In the genomic region with DNA sequence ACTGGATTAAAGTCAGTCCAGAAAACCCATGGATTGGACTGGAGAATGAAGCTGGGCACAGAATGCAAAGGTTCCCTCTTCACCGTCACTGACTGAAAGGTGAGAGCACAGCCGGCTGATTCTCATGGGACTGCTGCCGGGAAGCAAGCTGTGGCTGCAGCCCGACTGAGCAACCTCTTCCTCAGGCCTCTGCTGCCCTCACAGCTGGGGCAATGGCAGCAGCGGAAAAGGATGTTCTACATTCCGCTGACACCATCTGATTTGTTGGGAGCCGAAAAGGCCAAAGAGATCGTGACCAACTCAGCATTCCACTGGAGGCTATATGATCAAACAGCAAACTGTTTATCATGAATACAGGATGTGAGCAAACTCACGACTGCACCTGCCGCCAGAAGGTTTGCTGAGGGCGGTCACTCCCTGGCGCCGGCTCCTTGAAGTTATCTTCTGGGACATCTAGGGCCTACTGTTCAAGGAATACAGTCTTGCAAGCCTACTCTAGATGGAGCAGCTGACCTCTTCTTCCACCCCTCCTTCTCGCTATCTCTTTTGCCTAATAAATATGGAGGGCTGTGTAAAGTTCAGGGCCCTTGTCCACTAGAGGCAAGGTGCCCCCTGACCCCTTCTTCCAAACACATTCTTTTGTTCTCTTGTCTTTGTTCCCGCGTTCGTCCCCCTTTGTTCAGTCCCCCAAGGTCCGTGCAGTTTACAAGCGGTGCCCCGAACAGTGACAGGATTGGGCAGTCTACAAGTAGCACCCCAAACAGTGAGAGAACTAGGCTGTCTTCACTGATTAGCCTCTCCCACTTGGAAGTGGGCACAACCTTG, we compare ENCODE assay signal across 26 cellular contexts. TPM values are rescaled to one million over a fixed set of nuclear protein-coding genes. Genes with fewer than 3 reads are reported as not detected.
A peak's percentile ranks its signal among the peaks of the same experiment; 100 is the strongest.
DNase-seq lines count a peak whose midpoint lies in the region; ATAC-seq, FAIRE-seq and TF ChIP-seq lines count a peak whose summit lies in the region.
"Had no signal": no experiment of that assay in that cellular context is flagged by ENCODE, and none has a peak within 500 bp of the region (broad histone marks: within the 10 kb centered on the region; RNA-seq: fewer than 3 reads in every experiment).

No MANE protein-coding gene starts in this region.

- no CpG with 5 or more reads among the region's 20 CpGs for WGBS in trophoblast cell (ENCODE audit: extremely low coverage, insufficient coverage, insufficient read length)
- WGBS in aorta, 2 donors, result 77 to 83% methylated on average over 20 of the region's 20 CpGs

- no peaks in the 10 kb centered on the region for H3K36me3 Mint-ChIP-seq in activated CD8-positive, alpha-beta T cell treated with anti-CD3 and anti-CD28 coated beads, Interleukin-2, amount 10 ng/mL, durations not matched to agents 7 days and 5 days (ENCODE audit: low read depth)
- H3K36me3 Mint-ChIP-seq in activated CD8-positive, alpha-beta T cell treated with anti-CD3 and anti-CD28 coated beads for 36 hours (ENCODE audit: low read depth), result no peaks in the 10 kb centered on the region
- no peaks in the 10 kb centered on the region for H3K36me3 Mint-ChIP-seq in activated naive CD8-positive, alpha-beta T cell treated with anti-CD3 and anti-CD28 coated beads, Interleukin-2, amount 50 U/mL, for 24 hours (ENCODE audit: low read depth)
- H3K36me3 Mint-ChIP-seq: T-cell, type B pancreatic cell had no signal

- H3K27me3 ChIP-seq in trophoblast cell (ENCODE audit: insufficient read depth, low read length), result no peaks in the 10 kb centered on the region
- H3K27me3 ChIP-seq in aorta (ENCODE audit: control insufficient read depth in 1 of 2, insufficient read depth in 2 of 2, low read length in 1 of 2), result no peaks in the 10 kb centered on the region
- H3K27me3 ChIP-seq: colonic mucosa had no signal

- POLR2A ChIA-PET in activated CD8-positive, alpha-beta T cell treated with anti-CD3 and anti-CD28 coated beads, Interleukin-2, amount 10 ng/mL, durations not matched to agents 7 days and 5 days (lab: Charles Lee), result no interaction called here
- POLR2A ChIA-PET in activated CD8-positive, alpha-beta T cell treated with anti-CD3 and anti-CD28 coated beads for 36 hours (lab: Charles Lee), result no interaction called here

- H3K27ac ChIP-seq in trophoblast cell (ENCODE audit: low read depth, low read length) (no peak overlapping the region), aorta (ENCODE audit: low read depth in 1 of 2, low read length in 2 of 2) (no peak overlapping the region)
- H3K27ac ChIP-seq: colonic mucosa, heart right ventricle, left ventricle myocardium inferior had no signal

- no peak for TF ChIP-seq POLR2A in GM12891 (IDR thresholded peaks at IDR 0.05; ENCODE audit: low read depth, low read length)

- TF ChIP-seq CTCF in activated CD8-positive, alpha-beta T cell treated with anti-CD3 and anti-CD28 coated beads for 36 hours (IDR thresholded peaks at IDR 0.05), result no peak

- no peak overlapping the region for H3K4me3 ChIP-seq in trophoblast cell (ENCODE audit: low read depth, low read length)
- no peak overlapping the region for H3K4me3 ChIP-seq in aorta (ENCODE audit: low read length in 2 of 2)
- H3K4me3 ChIP-seq: colonic mucosa, heart right ventricle, left ventricle myocardium inferior, mucosa of descending colon, skin epidermis had no signal

- H3K36me3 ChIP-seq in trophoblast cell (ENCODE audit: control insufficient read depth in 1 of 2, insufficient read depth in 2 of 2, low read length in 2 of 2) (no peaks in the 10 kb centered on the region), aorta (ENCODE audit: control insufficient read depth in 1 of 2, insufficient read depth in 2 of 2, low read length in 1 of 2) (no peaks in the 10 kb centered on the region)
- H3K36me3 ChIP-seq: colonic mucosa, heart right ventricle, left ventricle myocardium inferior had no signal

- peaks cover 11% of the 10 kb centered on the region for H3K79me1 ChIP-seq in trophoblast cell (ENCODE audit: low read length)

- no peaks in the 10 kb centered on the region for H3K79me2 ChIP-seq in trophoblast cell (ENCODE audit: control insufficient read depth, insufficient read depth, low read length, poor library complexity)

- H2AFZ ChIP-seq in trophoblast cell (ENCODE audit: insufficient read depth, low read length, poor library complexity), result no peak overlapping the region

- peaks cover 19% of the 10 kb centered on the region for H3K27me3 Mint-ChIP-seq in activated CD8-positive, alpha-beta T cell treated with anti-CD3 and anti-CD28 coated beads, Interleukin-2, amount 10 ng/mL, durations not matched to agents 7 days and 5 days (ENCODE audit: low read depth)
- peaks cover 53% of the 10 kb centered on the region for H3K27me3 Mint-ChIP-seq in activated CD8-positive, alpha-beta T cell treated with anti-CD3 and anti-CD28 coated beads for 36 hours
- H3K27me3 Mint-ChIP-seq in activated naive CD8-positive, alpha-beta T cell treated with anti-CD3 and anti-CD28 coated beads, Interleukin-2, amount 50 U/mL, for 24 hours, result peaks cover 52% of the 10 kb centered on the region

- H3K18ac ChIP-seq in trophoblast cell (ENCODE audit: low read length), result no peak overlapping the region

- ATAC-seq in activated CD8-positive, alpha-beta T cell treated with anti-CD3 and anti-CD28 coated beads, Interleukin-2, amount 10 ng/mL, durations not matched to agents 7 days and 5 days, result no peak
- ATAC-seq in activated CD8-positive, alpha-beta T cell treated with anti-CD3 and anti-CD28 coated beads for 36 hours, result no peak
- ATAC-seq in activated naive CD8-positive, alpha-beta T cell treated with anti-CD3 and anti-CD28 coated beads, Interleukin-2, amount 50 U/mL, for 24 hours, result no peak
- no peak for ATAC-seq in aorta (ENCODE audit: low FRiP score)
- ATAC-seq: activated T-helper 17 cell treated with anti-CD3 and anti-CD28 coated beads, Interleukin-2, amount 50 U/mL, for 72 hours; heart right ventricle; mucosa of descending colon; T-cell had no signal

- no peaks in the 10 kb centered on the region for H3K9me3 Mint-ChIP-seq in activated CD8-positive, alpha-beta T cell treated with anti-CD3 and anti-CD28 coated beads, Interleukin-2, amount 10 ng/mL, durations not matched to agents 7 days and 5 days (ENCODE audit: insufficient read depth)
- H3K9me3 Mint-ChIP-seq in activated CD8-positive, alpha-beta T cell treated with anti-CD3 and anti-CD28 coated beads for 36 hours, result no peaks in the 10 kb centered on the region
- no peaks in the 10 kb centered on the region for H3K9me3 Mint-ChIP-seq in activated naive CD8-positive, alpha-beta T cell treated with anti-CD3 and anti-CD28 coated beads, Interleukin-2, amount 50 U/mL, for 24 hours
- H3K9me3 Mint-ChIP-seq: activated T-helper 17 cell treated with anti-CD3 and anti-CD28 coated beads, Interleukin-2, amount 50 U/mL, for 72 hours; type B pancreatic cell had no signal

- intact Hi-C loops in activated CD8-positive, alpha-beta T cell treated with anti-CD3 and anti-CD28 coated beads for 36 hours (cut with micrococcal nuclease), result no loop called here
- intact Hi-C loops in aorta (cut with DNase I), result no loop called here

- H2BK12ac ChIP-seq in trophoblast cell (ENCODE audit: low read length), result no peak overlapping the region

- H2BK120ac ChIP-seq in trophoblast cell (ENCODE audit: insufficient read depth, low read length, poor library complexity), result no peak overlapping the region

- no peak overlapping the region for H4K8ac ChIP-seq in trophoblast cell (ENCODE audit: low read depth, low read length)

- no peak overlapping the region for H2AK5ac ChIP-seq in trophoblast cell (ENCODE audit: low read length)

- DNase-seq in activated CD8-positive, alpha-beta T cell treated with anti-CD3 and anti-CD28 coated beads, Interleukin-2, amount 10 ng/mL, durations not matched to agents 7 days and 5 days, result no peak
- DNase-seq in activated CD8-positive, alpha-beta T cell treated with anti-CD3 and anti-CD28 coated beads for 36 hours, result no peak
- DNase-seq in GM12891 (ENCODE audit: insufficient read length, low spot score) (no peak), trophoblast cell (peak; percentile 29 to 54), mesenteric fat pad (ENCODE audit: low spot score) (no peak), glomerular visceral epithelial cell (ENCODE audit: extremely low spot score) (no peak), aorta (no peak)
- DNase-seq in activated naive CD8-positive, alpha-beta T cell treated with anti-CD3 and anti-CD28 coated beads, Interleukin-2, amount 50 U/mL, for 24 hours, result no peak
- DNase-seq: CD4-positive, alpha-beta memory T cell; colonic mucosa; DMS79 treated with DMSO at 0.1 percent for 48 hours; H9; heart right ventricle; Karpas-422; left ventricle myocardium inferior; mucosa of descending colon; NCI-H1105; stimulated activated CD4-positive, alpha-beta T cell treated with anti-CD3 and anti-CD28 coated beads, Interleukin-4, amount 100 ng/mL, for 1 hour; T-cell had no signal

- H3K9ac ChIP-seq in trophoblast cell (ENCODE audit: low read length), result no peak overlapping the region

- CTCF ChIA-PET in activated CD8-positive, alpha-beta T cell treated with anti-CD3 and anti-CD28 coated beads, Interleukin-2, amount 10 ng/mL, durations not matched to agents 7 days and 5 days (lab: Charles Lee), result no interaction called here
- CTCF ChIA-PET in activated CD8-positive, alpha-beta T cell treated with anti-CD3 and anti-CD28 coated beads for 36 hours (lab: Charles Lee), result no interaction called here

- no peak overlapping the region for H3K27ac Mint-ChIP-seq in activated CD8-positive, alpha-beta T cell treated with anti-CD3 and anti-CD28 coated beads, Interleukin-2, amount 10 ng/mL, durations not matched to agents 7 days and 5 days
- H3K27ac Mint-ChIP-seq in activated CD8-positive, alpha-beta T cell treated with anti-CD3 and anti-CD28 coated beads for 36 hours, result no peak overlapping the region
- no peak overlapping the region for H3K27ac Mint-ChIP-seq in activated naive CD8-positive, alpha-beta T cell treated with anti-CD3 and anti-CD28 coated beads, Interleukin-2, amount 50 U/mL, for 24 hours
- H3K27ac Mint-ChIP-seq: activated T-helper 17 cell treated with anti-CD3 and anti-CD28 coated beads, Interleukin-2, amount 50 U/mL, for 72 hours; type B pancreatic cell had no signal

- H3K9me3 ChIP-seq in trophoblast cell (ENCODE audit: insufficient read depth, low read depth, low read length), result peaks cover 24% of the 10 kb centered on the region
- H3K9me3 ChIP-seq in aorta (ENCODE audit: control insufficient read depth, low read length), result peaks cover 4% of the 10 kb centered on the region
- H3K9me3 ChIP-seq: colonic mucosa, heart right ventricle, left ventricle myocardium inferior, mucosa of descending colon had no signal

- H3K4ac ChIP-seq in trophoblast cell (ENCODE audit: low read depth, low read length), result no peak overlapping the region

- H3K14ac ChIP-seq in trophoblast cell (ENCODE audit: low read length), result no peak overlapping the region

- no peak overlapping the region for H4K12ac ChIP-seq in trophoblast cell (ENCODE audit: low read depth, low read length)

- peak overlapping the region; percentile 36 for H4K91ac ChIP-seq in trophoblast cell (ENCODE audit: low read depth, low read length)

- no peak overlapping the region for H3K4me2 ChIP-seq in trophoblast cell (ENCODE audit: low read length)

- no peak overlapping the region for H2BK5ac ChIP-seq in trophoblast cell (ENCODE audit: low read depth, low read length, poor library complexity)

- peak overlapping the region; percentile 30 for H3K4me3 Mint-ChIP-seq in activated CD8-positive, alpha-beta T cell treated with anti-CD3 and anti-CD28 coated beads, Interleukin-2, amount 10 ng/mL, durations not matched to agents 7 days and 5 days
- no peak overlapping the region for H3K4me3 Mint-ChIP-seq in activated CD8-positive, alpha-beta T cell treated with anti-CD3 and anti-CD28 coated beads for 36 hours
- H3K4me3 Mint-ChIP-seq in activated naive CD8-positive, alpha-beta T cell treated with anti-CD3 and anti-CD28 coated beads, Interleukin-2, amount 50 U/mL, for 24 hours, result peak overlapping the region; percentile 32
- H3K4me3 Mint-ChIP-seq: activated T-helper 17 cell treated with anti-CD3 and anti-CD28 coated beads, Interleukin-2, amount 50 U/mL, for 72 hours; H9; type B pancreatic cell had no signal

- no peak overlapping the region for H3K23ac ChIP-seq in trophoblast cell (ENCODE audit: low read length)

- H3K4me1 ChIP-seq in trophoblast cell (ENCODE audit: control insufficient read depth in 1 of 2, insufficient read depth in 2 of 2, low read length in 2 of 2) (peaks cover 10 to 11% of the 10 kb centered on the region in 2 experiments), aorta (ENCODE audit: control insufficient read depth in 1 of 2, insufficient read depth in 2 of 2, low read length in 2 of 2) (no peaks in the 10 kb centered on the region)
- H3K4me1 ChIP-seq: colonic mucosa, left ventricle myocardium inferior had no signal

- FAIRE-seq in GM12891 (lab: Jason Lieb, UNC), result peak; percentile 43
- FAIRE-seq: endometrium had no signal

- H3K4me1 Mint-ChIP-seq in activated CD8-positive, alpha-beta T cell treated with anti-CD3 and anti-CD28 coated beads, Interleukin-2, amount 10 ng/mL, durations not matched to agents 7 days and 5 days (ENCODE audit: low read depth), result peaks cover 64% of the 10 kb centered on the region
- peaks cover 21% of the 10 kb centered on the region for H3K4me1 Mint-ChIP-seq in activated CD8-positive, alpha-beta T cell treated with anti-CD3 and anti-CD28 coated beads for 36 hours (ENCODE audit: low read depth)
- H3K4me1 Mint-ChIP-seq in activated naive CD8-positive, alpha-beta T cell treated with anti-CD3 and anti-CD28 coated beads, Interleukin-2, amount 50 U/mL, for 24 hours, result peaks cover 51% of the 10 kb centered on the region

RNA-seq across cellular contexts. Expression of gene SIGLEC6, which starts 19.6 kb away (rescaled TPM):
- total RNA-seq in activated CD8-positive, alpha-beta T cell treated with anti-CD3 and anti-CD28 coated beads, Interleukin-2, amount 10 ng/mL, durations not matched to agents 7 days and 5 days, result under 1 TPM in 1 of 2 experiments, not detected in 1; 0.29 TPM
- not detected for total RNA-seq in activated CD8-positive, alpha-beta T cell treated with anti-CD3 and anti-CD28 coated beads for 36 hours
- 1.1 TPM for polyA plus RNA-seq in GM12891 (2012; ENCODE audit: low read depth, missing spikeins)
- 22.1 and 24.5 TPM in 2 replicates for polyA plus RNA-seq in trophoblast cell (2013)
- total RNA-seq in mesenteric fat pad (0.58 TPM), aorta (1 to 10 TPM in 1 of 2 donors, under 1 TPM in 1; 0.52 to 2.9 TPM)
- polyA plus RNA-seq in aorta, result not detected
- total RNA-seq: activated T-helper 17 cell treated with anti-CD3 and anti-CD28 coated beads, Interleukin-2, amount 50 U/mL, for 72 hours; CD4-positive, alpha-beta memory T cell; HT1080; pulmonary artery endothelial cell had no signal
- polyA plus RNA-seq: AG04450, heart right ventricle had no signal

RNA-seq across cellular contexts. Expression of gene ZNF175, which starts 20.0 kb away (rescaled TPM):
- 1 to 10 TPM; 8.4 to 9.7 TPM for total RNA-seq in activated CD8-positive, alpha-beta T cell treated with anti-CD3 and anti-CD28 coated beads, Interleukin-2, amount 10 ng/mL, durations not matched to agents 7 days and 5 days
- 1 to 10 TPM; 6.6 to 8.0 TPM for total RNA-seq in activated CD8-positive, alpha-beta T cell treated with anti-CD3 and anti-CD28 coated beads for 36 hours
- polyA plus RNA-seq in GM12891 (2012; ENCODE audit: low read depth, missing spikeins), result 7.1 TPM
- polyA plus RNA-seq in trophoblast cell (2013), result 9.4 and 9.7 TPM in 2 replicates
- 8.8 TPM for total RNA-seq in mesenteric fat pad
- total RNA-seq in aorta, result 10 to 100 TPM; 15.1 to 16.6 TPM
- polyA plus RNA-seq in aorta, result 1 to 10 TPM; 1.8 to 3.1 TPM

RNA-seq across cellular contexts. Expression of gene SIGLEC12, which starts 49.5 kb away (rescaled TPM):
- under 1 TPM; 0.34 to 0.53 TPM for total RNA-seq in activated CD8-positive, alpha-beta T cell treated with anti-CD3 and anti-CD28 coated beads, Interleukin-2, amount 10 ng/mL, durations not matched to agents 7 days and 5 days
- under 1 TPM; 0.34 to 0.43 TPM for total RNA-seq in activated CD8-positive, alpha-beta T cell treated with anti-CD3 and anti-CD28 coated beads for 36 hours
- not detected for polyA plus RNA-seq in GM12891 (2012; ENCODE audit: low read depth, missing spikeins)
- not detected in 2 replicates for polyA plus RNA-seq in trophoblast cell (2013)
- 1.9 TPM for total RNA-seq in mesenteric fat pad
- 1 to 10 TPM in 1 of 2 donors, not detected in 1; 2.0 TPM for total RNA-seq in aorta
- polyA plus RNA-seq in aorta, result under 1 TPM in 1 of 2 donors, not detected in 1; 0.75 TPM
- total RNA-seq: CD4-positive, alpha-beta memory T cell; H9; HT1080; pulmonary artery endothelial cell; T-cell had no signal
- polyA plus RNA-seq: AG04450; CD4-positive, alpha-beta memory T cell had no signal

Comparison
In these comparisons a context has a peak if more than half of its experiments do, and no peak if none do; other contexts are left out.
1. DNase-seq: peak in trophoblast cell (2 of 2); none in activated CD8-positive, alpha-beta T cell treated with anti-CD3 and anti-CD28 coated beads, Interleukin-2, amount 10 ng/mL, durations not matched to agents 7 days and 5 days (single experiment), activated CD8-positive, alpha-beta T cell treated with anti-CD3 and anti-CD28 coated beads for 36 hours (single experiment), GM12891 (single experiment), activated naive CD8-positive, alpha-beta T cell treated with anti-CD3 and anti-CD28 coated beads, Interleukin-2, amount 50 U/mL, for 24 hours (single experiment), mesenteric fat pad (single experiment), glomerular visceral epithelial cell (single experiment) and aorta (0 of 2).